Comparison of ENCODE assay signal across 8 cellular contexts in the genomic region with DNA sequence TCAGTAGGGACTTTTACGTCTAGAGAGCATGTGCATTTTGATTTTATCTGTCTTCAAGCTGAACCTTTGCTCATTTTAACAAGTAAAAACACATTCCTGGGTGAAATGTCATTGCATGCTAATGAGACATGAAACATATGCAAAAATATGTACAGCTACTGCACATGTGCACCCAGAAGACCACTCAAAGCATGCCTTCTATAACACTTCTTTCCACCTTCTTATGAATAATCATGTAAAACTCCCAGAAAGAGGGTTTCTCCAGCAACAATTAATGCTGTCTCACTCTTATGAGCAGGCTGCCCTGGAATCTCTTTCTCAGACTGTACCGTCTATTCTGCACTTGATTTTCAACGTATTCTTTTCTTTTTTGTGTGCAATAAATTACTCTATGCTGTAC.
DNase-seq lines count a peak whose midpoint lies in the region; ATAC-seq and TF ChIP-seq lines count a peak whose summit lies in the region.
"Not testable (repeated sequence)": the region's sequence is repeated elsewhere in the genome, so short reads cannot be mapped to it uniquely, and the experiment has no call there.

No MANE protein-coding gene starts in this region.

- H3K4me1 ChIP-seq in A673 (ENCODE audit: insufficient read depth, low read length, poor library complexity, severe bottlenecking); OCI-LY1 (ENCODE audit: insufficient read depth, low read length, severe bottlenecking); mammary epithelial cell (ENCODE audit: insufficient read depth, low read length): not testable (repeated sequence)

- no CpG with 5 or more reads among the region's 3 CpGs for WGBS in mammary epithelial cell (ENCODE audit: low coverage, missing lambda C conversion rate)

- H3K27ac ChIP-seq in A673 (ENCODE audit: low read depth, low read length, poor library complexity, severe bottlenecking); OCI-LY1 (ENCODE audit: low read depth, low read length, poor library complexity, severe bottlenecking); mammary epithelial cell (ENCODE audit: insufficient read depth, low read depth, low read length): not testable (repeated sequence)

- in situ Hi-C loops in mammary epithelial cell (cut with MboI; ENCODE audit: low sequenced_read_pairs in 2 of 2), result not testable (repeated sequence)

- H4K20me1 ChIP-seq in OCI-LY1 (ENCODE audit: insufficient read depth, low read length); mammary epithelial cell (ENCODE audit: insufficient read depth, low read length): not testable (repeated sequence)

- H3F3A ChIP-seq in OCI-LY1 (ENCODE audit: insufficient read depth, low read length), result not testable (repeated sequence)

- BruUV-seq in A673 (replicated peaks; lab: Mats Ljungman, UMichigan); mammary epithelial cell (replicated peaks; lab: Mats Ljungman, UMichigan): not testable (repeated sequence)

- intact Hi-C loops in A673 (cut with micrococcal nuclease; ENCODE audit: unreplicated experiment); activated CD4-positive, alpha-beta memory T cell treated with anti-CD3 and anti-CD28 coated beads for 36 hours (cut with micrococcal nuclease); mammary epithelial cell (cut with micrococcal nuclease); sciatic nerve (cut with DNase I): not testable (repeated sequence)

- peak overlapping the region; percentile 24 for H3K4me3 ChIP-seq in A673 (ENCODE audit: low read depth, low read length, poor library complexity, severe bottlenecking)
- H3K4me3 ChIP-seq in OCI-LY1 (ENCODE audit: low read depth, low read length, poor library complexity, severe bottlenecking), result peak overlapping the region; percentile 31
- not testable (repeated sequence) for H3K4me3 ChIP-seq in mammary epithelial cell (replicated peaks in 1 of 3; ENCODE audit: insufficient read depth in 1 of 3, low read depth in 2 of 3, low read length in 3 of 3)

- not testable (repeated sequence) for H3K9me2 ChIP-seq in OCI-LY1 (ENCODE audit: low read depth, low read length)

- CTCF ChIA-PET in A673 (lab: Charles Lee), result not testable (repeated sequence)
- CTCF ChIA-PET in activated CD4-positive, alpha-beta memory T cell treated with anti-CD3 and anti-CD28 coated beads for 36 hours (lab: Charles Lee), result interaction anchor here (2.9 to 5.3 kb wide), 2 partner anchors 9 to 13 kb away, joined by 17 to 86 read pairs; no protein-coding TSS in a partner anchor
- CTCF ChIA-PET in mammary epithelial cell (lab: Charles Lee; ENCODE audit: low non-redundant PET), result interaction anchor here (0.6 to 0.7 kb wide), 3 partner anchors 9 to 15 kb away, joined by 4 read pairs; no protein-coding TSS in a partner anchor

- POLR2A ChIA-PET in A673 (lab: Charles Lee; ENCODE audit: low non-redundant PET), result not testable (repeated sequence)
- POLR2A ChIA-PET in activated CD4-positive, alpha-beta memory T cell treated with anti-CD3 and anti-CD28 coated beads for 36 hours (lab: Charles Lee), result interaction anchor here (1.0 kb wide), 1 partner anchor 10 kb away, joined by 3 read pairs; no protein-coding TSS in a partner anchor

- H3K36me3 ChIP-seq in A673 (ENCODE audit: insufficient read depth, low read length, poor library complexity, severe bottlenecking); OCI-LY1 (ENCODE audit: insufficient read depth, low read length); mammary epithelial cell (ENCODE audit: insufficient read depth, low read length): not testable (repeated sequence)

- not testable (repeated sequence) for TF ChIP-seq CTCF in A673 (conservative IDR thresholded peaks at IDR 0.05; ENCODE audit: low read depth, low read length); OCI-LY1 (IDR thresholded peaks at IDR 0.05; ENCODE audit: low read length); mammary epithelial cell (conservative IDR thresholded peaks at IDR 0.05 in 1 of 2, IDR thresholded peaks at IDR 0.05 in 1 of 2; ENCODE audit: extremely low read depth in 1 of 2, insufficient read depth in 1 of 2, low read depth in 1 of 2, low read length in 2 of 2)

- H3K4me2 ChIP-seq in OCI-LY1 (ENCODE audit: low read length); mammary epithelial cell (ENCODE audit: insufficient read depth, low read depth, low read length): not testable (repeated sequence)

- not testable (repeated sequence) for H3K9me3 Mint-ChIP-seq in activated CD4-positive, alpha-beta memory T cell treated with anti-CD3 and anti-CD28 coated beads for 36 hours

- not testable (repeated sequence) for H3K9ac ChIP-seq in OCI-LY1 (ENCODE audit: low read length); mammary epithelial cell (ENCODE audit: insufficient read depth, low read length)

- not testable (repeated sequence) for H3K4me3 Mint-ChIP-seq in activated CD4-positive, alpha-beta memory T cell treated with anti-CD3 and anti-CD28 coated beads for 36 hours

- not testable (repeated sequence) for ATAC-seq in sciatic nerve

- not testable (repeated sequence) for H3K27me3 ChIP-seq in A673 (replicated peaks; ENCODE audit: insufficient read depth, low read depth, low read length, poor library complexity); OCI-LY1 (ENCODE audit: insufficient read depth, low read length); mammary epithelial cell (ENCODE audit: insufficient read depth, low read length)

- H3K9me3 ChIP-seq in A673 (ENCODE audit: low read depth, low read length, poor library complexity, severe bottlenecking); OCI-LY1 (ENCODE audit: low read length); mammary epithelial cell (replicated peaks; ENCODE audit: insufficient read depth, low read length): not testable (repeated sequence)

- not testable (repeated sequence) for H3K36me3 Mint-ChIP-seq in activated CD4-positive, alpha-beta memory T cell treated with anti-CD3 and anti-CD28 coated beads for 36 hours

- H3K79me2 ChIP-seq in OCI-LY1 (ENCODE audit: insufficient read depth, low read length); mammary epithelial cell (ENCODE audit: insufficient read depth, low read length): not testable (repeated sequence)

- not testable (repeated sequence) for DNase-seq in A673 (ENCODE audit: low spot score)
- DNase-seq in ELR (ENCODE audit: low read depth) (peak; percentile 61), HT1080 (ENCODE audit: low read depth) (peak; percentile 8), mammary epithelial cell (peak; percentile 10), iris pigment epithelial cell (ENCODE audit: low read depth) (peak; percentile 4), sciatic nerve (ENCODE audit: low spot score) (peak; percentile 14)
- DNase-seq in activated CD4-positive, alpha-beta memory T cell treated with anti-CD3 and anti-CD28 coated beads for 36 hours, result peak; percentile 10

- H2AFZ ChIP-seq in OCI-LY1 (ENCODE audit: low read length); mammary epithelial cell (ENCODE audit: low read depth, low read length): not testable (repeated sequence)

- not testable (repeated sequence) for H3K27ac Mint-ChIP-seq in activated CD4-positive, alpha-beta memory T cell treated with anti-CD3 and anti-CD28 coated beads for 36 hours

- dilution Hi-C loops in mammary epithelial cell (cut with HindIII; ENCODE audit: low sequenced_read_pairs), result not testable (repeated sequence)

- H3K4me1 Mint-ChIP-seq in activated CD4-positive, alpha-beta memory T cell treated with anti-CD3 and anti-CD28 coated beads for 36 hours (ENCODE audit: low read depth), result not testable (repeated sequence)

- H3K27me3 Mint-ChIP-seq in activated CD4-positive, alpha-beta memory T cell treated with anti-CD3 and anti-CD28 coated beads for 36 hours, result not testable (repeated sequence)
